In the genomic region with DNA sequence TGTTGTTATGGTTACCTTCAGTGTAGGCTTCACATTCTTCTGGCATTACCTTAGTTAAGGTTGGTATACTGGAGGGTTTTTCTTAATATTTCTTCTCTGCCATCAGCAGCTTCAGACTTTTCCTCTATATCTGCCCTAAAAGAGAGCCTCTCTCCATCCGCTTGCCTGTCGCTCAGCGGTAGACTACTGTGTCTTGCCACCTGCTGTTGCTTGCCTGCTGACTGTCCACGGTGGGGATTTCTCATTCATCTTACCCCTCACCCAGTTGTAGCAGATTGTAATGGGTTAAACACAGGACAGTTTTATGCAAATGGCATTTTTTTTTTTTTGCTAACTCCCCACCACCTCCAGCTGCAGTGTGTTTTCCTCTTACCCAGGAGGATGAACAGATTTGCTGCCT, we compare ENCODE assay signal across 20 cellular contexts.
A peak's percentile ranks its signal among the peaks of the same experiment; 100 is the strongest.
DNase-seq lines count a peak whose midpoint lies in the region; ATAC-seq and TF ChIP-seq lines count a peak whose summit lies in the region.
"Had no signal": no experiment of that assay in that cellular context is flagged by ENCODE, and none has a peak within 500 bp of the region (broad histone marks: within the 10 kb centered on the region; RNA-seq: fewer than 3 reads in every experiment).

No MANE protein-coding gene starts in this region.

- no peak overlapping the region for H3K27ac ChIP-seq in GM23338 (ENCODE audit: low read depth)
- H3K27ac ChIP-seq in right cardiac atrium (ENCODE audit: low read length), result no peak overlapping the region
- H3K27ac ChIP-seq: SJSA1 had no signal

- H3K27ac Mint-ChIP-seq in GM23338, result no peak overlapping the region
- H3K27ac Mint-ChIP-seq: CD4-positive, CD25-positive, alpha-beta regulatory T cell had no signal

- H3K79me2 ChIP-seq in GM23338 (replicated peaks; ENCODE audit: insufficient read depth), result no peaks in the 10 kb centered on the region

- H3K36me3 Mint-ChIP-seq in GM23338 (ENCODE audit: low read depth), result no peaks in the 10 kb centered on the region
- H3K36me3 Mint-ChIP-seq: CD4-positive, CD25-positive, alpha-beta regulatory T cell; IgD-negative memory B cell had no signal

- TF ChIP-seq CTCF in GM23338 (conservative IDR thresholded peaks at IDR 0.05; ENCODE audit: low read depth in 2 of 2), result no peak

- 51% methylated on average over 4 of the region's 4 CpGs for WGBS in right cardiac atrium

- no peaks in the 10 kb centered on the region for H3K27me3 Mint-ChIP-seq in GM23338 (ENCODE audit: insufficient read depth, low read depth, poor library complexity)
- H3K27me3 Mint-ChIP-seq: CD4-positive, CD25-positive, alpha-beta regulatory T cell; IgD-negative memory B cell had no signal

- H3K9me3 Mint-ChIP-seq in GM23338, result no peaks in the 10 kb centered on the region

- POLR2A ChIA-PET in HEK293T (lab: Yijun Ruan, JAX), result no interaction called here

- no peak overlapping the region for H3K4me2 ChIP-seq in GM23338

- H3K27me3 ChIP-seq in GM23338 (ENCODE audit: insufficient read depth), result no peaks in the 10 kb centered on the region
- H3K27me3 ChIP-seq in right cardiac atrium (ENCODE audit: control insufficient read depth, insufficient read depth), result no peaks in the 10 kb centered on the region
- H3K27me3 ChIP-seq: SJSA1 had no signal

- peaks cover 23% of the 10 kb centered on the region for H3K4me1 Mint-ChIP-seq in GM23338
- H3K4me1 Mint-ChIP-seq: CD4-positive, CD25-positive, alpha-beta regulatory T cell; IgD-negative memory B cell had no signal

- H3K9me2 ChIP-seq in GM23338 (ENCODE audit: insufficient read depth), result no peaks in the 10 kb centered on the region

- H2AFZ ChIP-seq in GM23338, result no peak overlapping the region

- CTCF ChIA-PET in HEK293T (lab: Yijun Ruan, JAX), result no interaction called here

- ATAC-seq in GM23338 (peak; percentile 87), right cardiac atrium (no peak)
- ATAC-seq: Right ventricle myocardium inferior had no signal

- no peaks in the 10 kb centered on the region for H4K20me1 ChIP-seq in GM23338 (replicated peaks; ENCODE audit: insufficient read depth)

- H3K4me3 Mint-ChIP-seq in GM23338, result no peak overlapping the region
- H3K4me3 Mint-ChIP-seq: CD4-positive, CD25-positive, alpha-beta regulatory T cell; IgD-negative memory B cell had no signal

- H3K9me3 ChIP-seq in right cardiac atrium (ENCODE audit: control insufficient read depth, low read length), result no peaks in the 10 kb centered on the region
- H3K9me3 ChIP-seq: HAP-1, SJSA1 had no signal

- H3K4me3 ChIP-seq in GM23338 (no peak overlapping the region), right cardiac atrium (ENCODE audit: low read length) (no peak overlapping the region)
- H3K4me3 ChIP-seq: HAP-1, SJSA1 had no signal

- H3K36me3 ChIP-seq in GM23338 (ENCODE audit: insufficient read depth), result no peaks in the 10 kb centered on the region
- H3K36me3 ChIP-seq: HAP-1, SJSA1 had no signal

- no peaks in the 10 kb centered on the region for H3K4me1 ChIP-seq in GM23338 (ENCODE audit: insufficient read depth)
- H3K4me1 ChIP-seq in right cardiac atrium (ENCODE audit: control insufficient read depth, insufficient read depth, low read length), result no peaks in the 10 kb centered on the region
- H3K4me1 ChIP-seq: HAP-1, SJSA1 had no signal

- intact Hi-C loops in right cardiac atrium (cut with DNase I), result no loop called here

- H3F3A ChIP-seq in GM23338 (replicated peaks; ENCODE audit: low read depth), result no peaks in the 10 kb centered on the region

- DNase-seq in GM23338 (ENCODE audit: low spot score) (peak; percentile 26), HEK293T (ENCODE audit: extremely low spot score) (peak; percentile 30), NCI-H69 (lab: John Stamatoyannopoulos, UW) (peak; percentile 89), iPS-NIHi7 (ENCODE audit: extremely low spot score) (peak; percentile 8), right cardiac atrium (no peak), Ammon's horn (ENCODE audit: low spot score) (no peak), NCI-H1092 (lab: John Stamatoyannopoulos, UW) (no peak)
- DNase-seq in activated CD4-positive, alpha-beta T cell treated with anti-CD3 and anti-CD28 coated beads, Interleukin-2, amount 50 U/mL, for 48 hours, result no peak
- DNase-seq: CD4-positive, CD25-positive, alpha-beta regulatory T cell; EL; MV-4-11; NCI-H1417; NCI-H1930; NCI-H446; NCI-H774; T-helper 1 cell had no signal

TF ChIP-seq in HEK293T, 16 proteins besides CTCF, POLR2A, EP300 and RAD21:
- TF ChIP-seq ZNF384 (IDR thresholded peaks at IDR 0.05) (peak; percentile 50), HDGF (IDR thresholded peaks at IDR 0.05; ENCODE audit: borderline replicate concordance) (no peak), ELF4 (IDR thresholded peaks at IDR 0.05) (no peak), SUZ12 (IDR thresholded peaks at IDR 0.05) (no peak), L3MBTL2 (conservative IDR thresholded peaks at IDR 0.05) (no peak), PKNOX1 (IDR thresholded peaks at IDR 0.05) (peak; percentile 77)

Comparison
In these comparisons a context has a peak if more than half of its experiments do, and no peak if none do; other contexts are left out.
1. DNase-seq: peak in GM23338 (single experiment), HEK293T (single experiment), NCI-H69 (single experiment) and iPS-NIHi7 (single experiment); none in right cardiac atrium (0 of 3), Ammon's horn (single experiment), NCI-H1092 (single experiment) and activated CD4-positive, alpha-beta T cell treated with anti-CD3 and anti-CD28 coated beads, Interleukin-2, amount 50 U/mL, for 48 hours (0 of 2).